ENCODE assay signal across 9 cellular contexts in the genomic region with DNA sequence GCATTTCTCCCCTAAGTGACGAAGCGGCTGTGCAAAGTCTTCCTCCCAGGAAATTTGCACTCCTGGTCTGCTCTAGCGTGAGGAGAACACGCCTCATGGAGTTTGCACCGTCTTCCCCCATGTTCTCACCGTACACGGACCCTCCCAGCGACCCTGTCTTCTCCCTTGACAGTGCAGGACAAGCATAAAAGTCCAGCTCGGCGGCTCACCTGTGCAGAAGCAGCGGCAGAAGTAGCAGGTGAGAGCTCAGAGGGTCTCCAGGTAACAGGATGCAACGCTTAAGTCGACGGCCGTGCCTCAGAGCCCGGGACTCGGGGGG. TPM values are rescaled to one million over a fixed set of nuclear protein-coding genes. Genes with fewer than 3 reads are reported as not detected.
DNase-seq lines count a peak whose midpoint lies in the region; ATAC-seq and TF ChIP-seq lines count a peak whose summit lies in the region.
"Had no signal": no experiment of that assay in that cellular context is flagged by ENCODE, and none has a peak within 500 bp of the region (broad histone marks: within the 10 kb centered on the region; RNA-seq: fewer than 3 reads in every experiment).

No MANE protein-coding gene starts in this region.

- H3K9me3 ChIP-seq in gastrocnemius medialis (no peaks in the 10 kb centered on the region), osteoblast (ENCODE audit: low read depth, low read length) (no peaks in the 10 kb centered on the region), endodermal cell (ENCODE audit: control insufficient read depth, low read length) (no peaks in the 10 kb centered on the region)

- H3K4me1 ChIP-seq in gastrocnemius medialis (no peaks in the 10 kb centered on the region), osteoblast (ENCODE audit: insufficient read depth, low read length) (no peaks in the 10 kb centered on the region), endodermal cell (ENCODE audit: control insufficient read depth, insufficient read depth, low read length) (no peaks in the 10 kb centered on the region)

- H3K79me2 ChIP-seq in osteoblast (ENCODE audit: insufficient read depth, low read length): no peaks in the 10 kb centered on the region

- ATAC-seq in GM19023 (IDR thresholded peaks at IDR 0.05; ENCODE audit: unreplicated experiment): peak; percentile 5
- ATAC-seq in HG03025 (IDR thresholded peaks at IDR 0.05; ENCODE audit: low FRiP score, unreplicated experiment): peak; percentile 11
- no peak for ATAC-seq in gastrocnemius medialis

- TF ChIP-seq CTCF in gastrocnemius medialis (IDR thresholded peaks at IDR 0.05 in 4 of 5, conservative IDR thresholded peaks at IDR 0.05 in 1 of 5) (no peak), osteoblast (IDR thresholded peaks at IDR 0.05; ENCODE audit: extremely low read depth, low read depth, low read length) (no peak), endodermal cell (conservative IDR thresholded peaks at IDR 0.05) (no peak)

- H3K4me3 ChIP-seq in gastrocnemius medialis (peak overlapping the region; percentile 35 to 51 (median 42)), osteoblast (ENCODE audit: insufficient read depth, low read length) (no peak overlapping the region), endodermal cell (ENCODE audit: low read length) (no peak overlapping the region)

- TF ChIP-seq POLR2A in gastrocnemius medialis (IDR thresholded peaks at IDR 0.05): no peak

- peak overlapping the region; percentile 99 for H3K27ac Mint-ChIP-seq in activated naive CD8-positive, alpha-beta T cell
- H3K27ac Mint-ChIP-seq in endodermal cell: no peak overlapping the region

- no peaks in the 10 kb centered on the region for H3K36me3 ChIP-seq in gastrocnemius medialis
- no peaks in the 10 kb centered on the region for H3K36me3 ChIP-seq in osteoblast (ENCODE audit: insufficient read depth, low read length)
- no peaks in the 10 kb centered on the region for H3K36me3 ChIP-seq in endodermal cell (ENCODE audit: control insufficient read depth, insufficient read depth, low read length)

- no peak overlapping the region for H2AFZ ChIP-seq in osteoblast (ENCODE audit: low read length)

- H3K9me3 Mint-ChIP-seq in activated naive CD8-positive, alpha-beta T cell (ENCODE audit: low read depth): no peaks in the 10 kb centered on the region
- no peaks in the 10 kb centered on the region for H3K9me3 Mint-ChIP-seq in endodermal cell

- in situ Hi-C loops in gastrocnemius medialis (cut with MboI; ENCODE audit: low sequenced_read_pairs in 4 of 4): no loop called here

- no peak overlapping the region for H3K9ac ChIP-seq in endodermal cell (ENCODE audit: extremely low read depth, low read length, poor library complexity, severe bottlenecking)

- 90 to 94% methylated on average over 17 of the region's 17 CpGs for WGBS in endodermal cell (ENCODE audit: insufficient coverage in 1 of 2, insufficient read length in 1 of 2), 2 experiments

- H4K20me1 ChIP-seq in osteoblast (ENCODE audit: insufficient read depth, low read length): no peaks in the 10 kb centered on the region

- DNase-seq in gastrocnemius medialis (no peak), NCI-H1092 treated with DMSO at 0.1 percent for 48 hours (lab: John Stamatoyannopoulos, UW) (no peak), osteoblast (ENCODE audit: insufficient read length, low spot score, missing footprints) (no peak), endodermal cell (no peak)
- no peak for DNase-seq in stimulated activated CD4-positive, alpha-beta T cell treated with anti-CD3 and anti-CD28 coated beads, Interleukin-2, amount 100 ng/mL, for 48 hours
- DNase-seq: NCI-H2171 had no signal

- no peaks in the 10 kb centered on the region for H3K27me3 Mint-ChIP-seq in activated naive CD8-positive, alpha-beta T cell
- no peaks in the 10 kb centered on the region for H3K27me3 Mint-ChIP-seq in endodermal cell (ENCODE audit: insufficient read depth)

- H3K4me1 Mint-ChIP-seq in activated naive CD8-positive, alpha-beta T cell (ENCODE audit: low read depth): peaks cover 33% of the 10 kb centered on the region
- no peaks in the 10 kb centered on the region for H3K4me1 Mint-ChIP-seq in endodermal cell

- peak overlapping the region; percentile 94 for H3K4me3 Mint-ChIP-seq in activated naive CD8-positive, alpha-beta T cell
- no peak overlapping the region for H3K4me3 Mint-ChIP-seq in endodermal cell

- H3K4me2 ChIP-seq in osteoblast (ENCODE audit: insufficient read depth, low read length): no peak overlapping the region

- intact Hi-C loops in gastrocnemius medialis (cut with DNase I; ENCODE audit: low total_unique reads): loop anchor here (10.0 kb wide), 1 partner anchor 52 kb away; no protein-coding TSS in a partner anchor

- no peaks in the 10 kb centered on the region for H3K36me3 Mint-ChIP-seq in activated naive CD8-positive, alpha-beta T cell
- H3K36me3 Mint-ChIP-seq in endodermal cell (ENCODE audit: low read depth): no peaks in the 10 kb centered on the region

- H3K27ac ChIP-seq in gastrocnemius medialis (peak overlapping the region in 3 of 4 donors; percentile 45 to 63 (median 60)), osteoblast (ENCODE audit: low read depth, low read length) (no peak overlapping the region), endodermal cell (ENCODE audit: low read depth, low read length) (no peak overlapping the region)

- H3K27me3 ChIP-seq in gastrocnemius medialis (no peaks in the 10 kb centered on the region), osteoblast (ENCODE audit: insufficient read depth, low read length) (no peaks in the 10 kb centered on the region), endodermal cell (ENCODE audit: control insufficient read depth, insufficient read depth, low read length, poor library complexity, severe bottlenecking) (no peaks in the 10 kb centered on the region)

RNA-seq across cellular contexts. Expression of a gene that starts 0.3 kb away (rescaled TPM):
- 1 to 10 TPM in 1 of 4 donors, under 1 TPM in 3; 0.36 to 1.1 (median 0.62) TPM for total RNA-seq in gastrocnemius medialis
- under 0.01 TPM in 1 of 2 replicates, not detected in the other for total RNA-seq in osteoblast
- not detected for total RNA-seq in endodermal cell
- polyA plus RNA-seq in endodermal cell (2013, experiment 1 of 2): 0.07 TPM
- polyA plus RNA-seq in endodermal cell (2013, experiment 2 of 2): 0.04 TPM

RNA-seq across cellular contexts. Expression of a gene that starts 54.7 kb away (rescaled TPM):
- 10 to 100 TPM; 14.1 to 15.9 (median 14.5) TPM for total RNA-seq in gastrocnemius medialis
- 17.7 and 18.5 TPM in 2 replicates for total RNA-seq in osteoblast
- 10 to 100 TPM; 42.2 to 50.9 TPM for total RNA-seq in endodermal cell
- 50.4 TPM for polyA plus RNA-seq in endodermal cell (2013, experiment 1 of 2)
- polyA plus RNA-seq in endodermal cell (2013, experiment 2 of 2): 42.1 TPM

Comparison
In these comparisons a context has a peak if more than half of its experiments do, and no peak if none do; other contexts are left out.
1. ATAC-seq: peak in GM19023 (single experiment) and HG03025 (single experiment); none in gastrocnemius medialis (0 of 2).
2. H3K27ac ChIP-seq: peak in gastrocnemius medialis (3 of 4); none in osteoblast (single experiment) and endodermal cell (single experiment).
3. H3K4me3 ChIP-seq: peak in gastrocnemius medialis (4 of 4); none in osteoblast (single experiment) and endodermal cell (single experiment).